Comparison of ENCODE assay signal across 1 cellular context in genomic region chr10:110425684-110426293, GRCh38.
TF ChIP-seq lines count a peak whose summit lies in the region.

No MANE protein-coding gene starts in this region.

TF ChIP-seq in K562, 482 proteins besides CTCF, POLR2A, EP300 and RAD21 (continued from another document):
- TF ChIP-seq ZNF592 (IDR thresholded peaks at IDR 0.05) (peak; percentile 79), EP400 (IDR thresholded peaks at IDR 0.05) (0 out of 2 replicates have a peak, but pooled peaks have one; percentile 26), JUND (IDR thresholded peaks at IDR 0.05; ENCODE audit: borderline replicate concordance, low read depth, low read length) (peak; percentile 24; the same call in 1 of the 2 replicates), JUND (tag; IDR thresholded peaks at IDR 0.05; ENCODE audit: borderline replicate concordance, low read depth, low read length) (no peak; the same call in 2 of the 3 replicates), ZNF316 (IDR thresholded peaks at IDR 0.05) (peak; percentile 87)
